Comparison of ENCODE assay signal across 1 cellular context in genomic region chr3:41961750-41962679, GRCh38.
A peak's percentile ranks its signal among the peaks of the same experiment; 100 is the strongest.
TF ChIP-seq lines count a peak whose summit lies in the region.

TSS of gene ULK4 (minus strand) at chr3:41962103. CDS start at chr3:41954759, 7,344 bp downstream.

TF ChIP-seq in GM12878, 131 proteins besides CTCF, POLR2A, EP300 and RAD21 (continued from another document and continues in another):
- TF ChIP-seq RELB (IDR thresholded peaks at IDR 0.05; ENCODE audit: low read depth), result peak; percentile 92
- TF ChIP-seq SP1 (IDR thresholded peaks at IDR 0.05; ENCODE audit: low read depth, low read length), result peak; percentile 89
- TF ChIP-seq CREM (IDR thresholded peaks at IDR 0.05; ENCODE audit: low read depth), result peak; percentile 95
- no peak for TF ChIP-seq REST (IDR thresholded peaks at IDR 0.05; ENCODE audit: low read depth, low read length)
- peak; percentile 96 for TF ChIP-seq CREB1 (IDR thresholded peaks at IDR 0.05; ENCODE audit: low read depth)
- TF ChIP-seq ZBTB4 (CRISPR knock-in tag; IDR thresholded peaks at IDR 0.05), result no peak
- TF ChIP-seq MXI1 (IDR thresholded peaks at IDR 0.05; ENCODE audit: low read depth, low read length), result peak; percentile 99
- no peak for TF ChIP-seq CEBPZ (IDR thresholded peaks at IDR 0.05; ENCODE audit: low read depth, low read length)
- TF ChIP-seq BMI1 (IDR thresholded peaks at IDR 0.05; ENCODE audit: borderline replicate concordance), result peak; percentile 97
- TF ChIP-seq JUNB (IDR thresholded peaks at IDR 0.05), result no peak
- peak; percentile 88 for TF ChIP-seq ELK1 (IDR thresholded peaks at IDR 0.05; ENCODE audit: low read depth, low read length)
- TF ChIP-seq HSF1 (IDR thresholded peaks at IDR 0.05; ENCODE audit: low read depth, low read length), result no peak
- TF ChIP-seq ATF3 (IDR thresholded peaks at IDR 0.05; ENCODE audit: borderline replicate concordance, extremely low read depth, low read depth, low read length), result no peak
- no peak; the same call in 1 of the 2 replicates for TF ChIP-seq USF2 (IDR thresholded peaks at IDR 0.05; ENCODE audit: borderline replicate concordance, low read depth, low read length)
- TF ChIP-seq IKZF1 (conservative IDR thresholded peaks at IDR 0.05), result peak; percentile 78
- no peak for TF ChIP-seq SUPT20H (IDR thresholded peaks at IDR 0.05; ENCODE audit: borderline replicate concordance, control insufficient read depth, low read depth, low read length)
- TF ChIP-seq ZNF592 (IDR thresholded peaks at IDR 0.05), result no peak
- TF ChIP-seq EZH2 (IDR thresholded peaks at IDR 0.05; ENCODE audit: borderline replicate concordance, control insufficient read depth, low read depth, low read length), result no peak
- no peak for TF ChIP-seq PKNOX1 (IDR thresholded peaks at IDR 0.05)
- peak; percentile 36; the same call in 1 of the 2 replicates for TF ChIP-seq E2F4 (IDR thresholded peaks at IDR 0.05; ENCODE audit: low read depth, low read length)
- TF ChIP-seq GABPA (IDR thresholded peaks at IDR 0.05; ENCODE audit: low read depth), result peak; percentile 86
- peak; percentile 98 for TF ChIP-seq SREBF1 (IDR thresholded peaks at IDR 0.05; ENCODE audit: low read length)
- no peak; the same call in 1 of the 2 replicates for TF ChIP-seq TARDBP (IDR thresholded peaks at IDR 0.05; ENCODE audit: borderline replicate concordance)
- TF ChIP-seq WRNIP1 (IDR thresholded peaks at IDR 0.05; ENCODE audit: borderline replicate concordance, low read depth, low read length), result no peak
- TF ChIP-seq SREBF2 (IDR thresholded peaks at IDR 0.05; ENCODE audit: low read length), result no peak
- peak; percentile 96 for TF ChIP-seq ZNF207 (IDR thresholded peaks at IDR 0.05; ENCODE audit: borderline replicate concordance)
- peak; percentile 61; the same call in 1 of the 2 replicates for TF ChIP-seq MEF2A (IDR thresholded peaks at IDR 0.05; ENCODE audit: insufficient read depth, low read depth, low read length)
- TF ChIP-seq SUZ12 (IDR thresholded peaks at IDR 0.05; ENCODE audit: unreplicated experiment), result no peak
- TF ChIP-seq CHD2 (IDR thresholded peaks at IDR 0.05; ENCODE audit: borderline replicate concordance, low read depth, low read length), result peak; percentile 65; the same call in 1 of the 2 replicates
